14 cellular contexts compared by ENCODE assay signal in the genomic region with DNA sequence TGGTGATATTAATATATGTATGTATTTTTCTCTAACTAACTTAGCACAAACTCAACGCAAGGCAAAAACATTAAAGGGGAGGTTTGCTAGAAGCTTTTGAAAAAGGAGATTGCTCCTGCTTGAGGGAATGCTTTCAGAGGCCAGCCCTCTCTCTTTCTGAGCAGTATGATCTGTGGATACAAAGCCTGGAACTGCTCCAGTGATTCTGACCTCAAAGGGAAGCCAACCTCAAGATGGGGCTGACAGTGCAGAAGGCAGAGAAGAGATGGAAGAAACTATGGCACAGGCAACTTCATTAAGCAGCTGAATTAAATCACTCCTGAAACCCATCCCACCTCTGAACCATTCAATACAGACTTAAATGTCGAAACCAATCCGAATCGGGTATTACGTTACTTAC.
"Had no signal": no experiment of that assay in that cellular context is flagged by ENCODE, and none has a peak within 500 bp of the region (broad histone marks: within the 10 kb centered on the region; RNA-seq: fewer than 3 reads in every experiment).

No MANE protein-coding gene starts in this region.

- ATAC-seq: activated CD8-positive, alpha-beta T cell treated with anti-CD3 and anti-CD28 coated beads, Interleukin-2, amount 10 ng/mL, durations not matched to agents 7 days and 5 days; activated naive CD4-positive, alpha-beta T cell treated with anti-CD3 and anti-CD28 coated beads, Interleukin-2, amount 50 U/mL, for 72 hours; activated T-cell treated with anti-CD3 and anti-CD28 coated beads, Interleukin-2, amount 50 U/mL, for 72 hours; natural killer cell treated with Interleukin-12 subunit alpha and Interleukin-12 subunit beta and Interleukin-15 and Interleukin-18, amount 100 ng/mL, for 72 hours; T-helper 17 cell had no signal

- H3K9me3 Mint-ChIP-seq: activated naive CD4-positive, alpha-beta T cell treated with anti-CD3 and anti-CD28 coated beads, Interleukin-2, amount 50 U/mL, for 72 hours; activated T-cell treated with anti-CD3 and anti-CD28 coated beads, Interleukin-2, amount 50 U/mL, for 72 hours; natural killer cell treated with Interleukin-12 subunit alpha and Interleukin-12 subunit beta and Interleukin-15 and Interleukin-18, amount 100 ng/mL, for 72 hours had no signal

- H3K4me3 Mint-ChIP-seq: activated CD8-positive, alpha-beta T cell treated with anti-CD3 and anti-CD28 coated beads, Interleukin-2, amount 10 ng/mL, durations not matched to agents 7 days and 5 days; activated T-cell treated with anti-CD3 and anti-CD28 coated beads, Interleukin-2, amount 50 U/mL, for 72 hours; natural killer cell treated with Interleukin-12 subunit alpha and Interleukin-12 subunit beta and Interleukin-15 and Interleukin-18, amount 100 ng/mL, for 72 hours; T-helper 17 cell had no signal

- H3K27ac Mint-ChIP-seq: activated CD8-positive, alpha-beta T cell treated with anti-CD3 and anti-CD28 coated beads, Interleukin-2, amount 10 ng/mL, durations not matched to agents 7 days and 5 days; activated naive CD4-positive, alpha-beta T cell treated with anti-CD3 and anti-CD28 coated beads, Interleukin-2, amount 50 U/mL, for 72 hours; activated T-cell treated with anti-CD3 and anti-CD28 coated beads, Interleukin-2, amount 50 U/mL, for 72 hours; natural killer cell treated with Interleukin-12 subunit alpha and Interleukin-12 subunit beta and Interleukin-15 and Interleukin-18, amount 100 ng/mL, for 72 hours; T-helper 17 cell had no signal

- H3K4me3 ChIP-seq: dorsolateral prefrontal cortex, hepatocyte, left ventricle myocardium inferior had no signal

- DNase-seq: activated CD4-positive, alpha-beta T cell treated with anti-CD3 and anti-CD28 coated beads for 48 hours; activated CD8-positive, alpha-beta memory T cell treated with anti-CD3 and anti-CD28 coated beads, Interleukin-2, amount 50 U/mL, for 48 hours; activated CD8-positive, alpha-beta T cell treated with anti-CD3 and anti-CD28 coated beads, Interleukin-2, amount 10 ng/mL, durations not matched to agents 7 days and 5 days; activated gamma-delta T cell; activated T-cell treated with anti-CD3 and anti-CD28 coated beads, Interleukin-2, amount 50 U/mL, for 72 hours; amygdala; dorsolateral prefrontal cortex; left ventricle myocardium inferior; stimulated activated CD4-positive, alpha-beta T cell treated with anti-CD3 and anti-CD28 coated beads, Interleukin-12 subunit alpha, Interleukin-12 subunit beta, amount 100 ng/mL, for 4 hours; stimulated activated CD4-positive, alpha-beta T cell treated with anti-CD3 and anti-CD28 coated beads, Interleukin-2, amount 100 ng/mL, for 24 hours; T-helper 17 cell had no signal

- H3K36me3 Mint-ChIP-seq: activated naive CD4-positive, alpha-beta T cell treated with anti-CD3 and anti-CD28 coated beads, Interleukin-2, amount 50 U/mL, for 72 hours; natural killer cell treated with Interleukin-12 subunit alpha and Interleukin-12 subunit beta and Interleukin-15 and Interleukin-18, amount 100 ng/mL, for 72 hours had no signal
